29 cellular contexts compared by ENCODE assay signal in genomic region chr3:7813412-7813811, GRCh38.
DNase-seq lines count a peak whose midpoint lies in the region; ATAC-seq and TF ChIP-seq lines count a peak whose summit lies in the region.
"Had no signal": no experiment of that assay in that cellular context is flagged by ENCODE, and none has a peak within 500 bp of the region (broad histone marks: within the 10 kb centered on the region; RNA-seq: fewer than 3 reads in every experiment).

No MANE protein-coding gene starts in this region.

- no peaks in the 10 kb centered on the region for H3K36me3 Mint-ChIP-seq in T-helper 17 cell (ENCODE audit: low read depth)
- H3K36me3 Mint-ChIP-seq: activated CD4-positive, alpha-beta memory T cell treated with anti-CD3 and anti-CD28 coated beads for 36 hours; CD8-positive, alpha-beta T cell; natural killer cell had no signal

- CTCF ChIA-PET in A673 (lab: Charles Lee) (no interaction called here), HEK293T (lab: Yijun Ruan, JAX) (no interaction called here)

- ATAC-seq in T-helper 17 cell (no peak), Right ventricle myocardium superior (ENCODE audit: poor library complexity) (no peak)
- ATAC-seq: activated naive CD8-positive, alpha-beta T cell treated with anti-CD3 and anti-CD28 coated beads, Interleukin-2, amount 50 U/mL, for 24 hours; activated T-cell treated with anti-CD3 and anti-CD28 coated beads, Interleukin-2, amount 50 U/mL, for 72 hours; CD8-positive, alpha-beta T cell; GM12878; natural killer cell; PC-3; right lobe of liver had no signal

- no peak overlapping the region for H3K27ac ChIP-seq in A673 (ENCODE audit: low read depth, low read length, poor library complexity, severe bottlenecking)
- H3K27ac ChIP-seq: HL-60, prostate gland, right lobe of liver, stomach had no signal

- POLR2A ChIA-PET in A673 (lab: Charles Lee; ENCODE audit: low non-redundant PET) (interaction anchor here (0.5 kb wide), 1 partner anchor 1583 kb away, joined by 3 read pairs; no protein-coding TSS in a partner anchor), HEK293T (lab: Yijun Ruan, JAX) (no interaction called here)

- intact Hi-C loops in A673 (cut with micrococcal nuclease; ENCODE audit: unreplicated experiment), result no loop called here
- intact Hi-C loops in Right ventricle myocardium superior (cut with DNase I), result no loop called here

- no peak for TF ChIP-seq CTCF in A673 (conservative IDR thresholded peaks at IDR 0.05; ENCODE audit: low read depth, low read length)

- in situ Hi-C loops in G401 (cut with HindIII; ENCODE audit: low sequenced_read_pairs), result no loop called here

- no peak overlapping the region for H3K27ac Mint-ChIP-seq in T-helper 17 cell
- H3K27ac Mint-ChIP-seq: activated CD4-positive, alpha-beta memory T cell treated with anti-CD3 and anti-CD28 coated beads for 36 hours; activated naive CD8-positive, alpha-beta T cell treated with anti-CD3 and anti-CD28 coated beads, Interleukin-2, amount 50 U/mL, for 24 hours; activated T-cell treated with anti-CD3 and anti-CD28 coated beads, Interleukin-2, amount 50 U/mL, for 72 hours; CD8-positive, alpha-beta T cell; H9; natural killer cell had no signal

- no peaks in the 10 kb centered on the region for H3K9me3 ChIP-seq in A673 (ENCODE audit: low read depth, low read length, poor library complexity, severe bottlenecking)
- H3K9me3 ChIP-seq in T-helper 17 cell (ENCODE audit: control insufficient read depth, low read length, poor library complexity, severe bottlenecking), result no peaks in the 10 kb centered on the region
- H3K9me3 ChIP-seq: prostate gland, right lobe of liver, stomach had no signal

- H3K27me3 Mint-ChIP-seq in T-helper 17 cell, result no peaks in the 10 kb centered on the region
- H3K27me3 Mint-ChIP-seq: activated CD4-positive, alpha-beta memory T cell treated with anti-CD3 and anti-CD28 coated beads for 36 hours; activated naive CD8-positive, alpha-beta T cell treated with anti-CD3 and anti-CD28 coated beads, Interleukin-2, amount 50 U/mL, for 24 hours had no signal

- H3K27me3 ChIP-seq in A673 (replicated peaks; ENCODE audit: insufficient read depth, low read depth, low read length, poor library complexity), result no peaks in the 10 kb centered on the region
- H3K27me3 ChIP-seq: right lobe of liver, stomach had no signal

- no peak overlapping the region for H3K4me3 Mint-ChIP-seq in T-helper 17 cell
- H3K4me3 Mint-ChIP-seq: activated CD4-positive, alpha-beta memory T cell treated with anti-CD3 and anti-CD28 coated beads for 36 hours; activated naive CD8-positive, alpha-beta T cell treated with anti-CD3 and anti-CD28 coated beads, Interleukin-2, amount 50 U/mL, for 24 hours; activated T-cell treated with anti-CD3 and anti-CD28 coated beads, Interleukin-2, amount 50 U/mL, for 72 hours; CD8-positive, alpha-beta T cell; H9; natural killer cell had no signal

- no peaks in the 10 kb centered on the region for H3K4me1 ChIP-seq in A673 (ENCODE audit: insufficient read depth, low read length, poor library complexity, severe bottlenecking)
- H3K4me1 ChIP-seq: prostate gland, right lobe of liver, stomach had no signal

- BruUV-seq in A673 (replicated peaks; lab: Mats Ljungman, UMichigan), result no TSS peak

- H3K4me3 ChIP-seq in A673 (ENCODE audit: low read depth, low read length, poor library complexity, severe bottlenecking), result no peak overlapping the region
- H3K4me3 ChIP-seq: GM12878, lung, prostate gland, right lobe of liver, stomach had no signal

- H3K4me1 Mint-ChIP-seq in T-helper 17 cell, result no peaks in the 10 kb centered on the region
- H3K4me1 Mint-ChIP-seq: activated naive CD8-positive, alpha-beta T cell treated with anti-CD3 and anti-CD28 coated beads, Interleukin-2, amount 50 U/mL, for 24 hours; natural killer cell had no signal

- peak; percentile 3 for DNase-seq in A673 (ENCODE audit: low spot score)
- peak; percentile 13 for DNase-seq in G401 (ENCODE audit: low spot score)
- peak; percentile 21 for DNase-seq in NCI-H345 treated with DMSO at 0.1 percent for 48 hours (lab: John Stamatoyannopoulos, UW; ENCODE audit: unreplicated experiment)
- DNase-seq in cerebellar cortex (ENCODE audit: low spot score), result peak; percentile 4
- DNase-seq in T-helper 17 cell, result no peak
- no peak for DNase-seq in Right ventricle myocardium superior
- no peak for DNase-seq in ecto neural progenitor cell (ENCODE audit: low spot score)
- no peak for DNase-seq in HEK293T (ENCODE audit: extremely low spot score)
- DNase-seq: activated CD4-positive, alpha-beta memory T cell treated with anti-CD3 and anti-CD28 coated beads for 36 hours; activated CD4-positive, CD25-positive, alpha-beta regulatory T cell treated with anti-CD3 and anti-CD28 coated beads, Interleukin-2, amount 50 U/mL, for 72 hours; activated naive CD4-positive, alpha-beta T cell; activated naive CD8-positive, alpha-beta T cell treated with anti-CD3 and anti-CD28 coated beads, Interleukin-2, amount 50 U/mL, for 24 hours; activated T-cell treated with anti-CD3 and anti-CD28 coated beads, Interleukin-2, amount 50 U/mL, for 72 hours; caudate nucleus; CD8-positive, alpha-beta T cell; H9; KBM-7; natural killer cell; NCI-H226; occipital lobe; PC-3; right lobe of liver; stimulated activated CD4-positive, alpha-beta T cell treated with anti-CD3 and anti-CD28 coated beads, Interleukin-2, amount 100 ng/mL, for 48 hours; stomach; T-helper 2 cell had no signal

- no peaks in the 10 kb centered on the region for H3K36me3 ChIP-seq in A673 (ENCODE audit: insufficient read depth, low read length, poor library complexity, severe bottlenecking)
- H3K36me3 ChIP-seq: prostate gland, right lobe of liver, stomach had no signal

TF ChIP-seq in HEK293T, 16 proteins besides CTCF, POLR2A, EP300 and RAD21:
- TF ChIP-seq NFRKB (IDR thresholded peaks at IDR 0.05) (no peak), FOXA1 (IDR thresholded peaks at IDR 0.05) (no peak), FOXK2 (IDR thresholded peaks at IDR 0.05) (no peak), ZNF384 (IDR thresholded peaks at IDR 0.05) (no peak), SP1 (IDR thresholded peaks at IDR 0.05) (no peak), TARDBP (IDR thresholded peaks at IDR 0.05) (no peak), PKNOX1 (IDR thresholded peaks at IDR 0.05) (no peak), FOXM1 (IDR thresholded peaks at IDR 0.05; ENCODE audit: borderline replicate concordance) (no peak), SUZ12 (IDR thresholded peaks at IDR 0.05) (no peak), LEF1 (IDR thresholded peaks at IDR 0.05; ENCODE audit: borderline replicate concordance) (no peak), L3MBTL2 (conservative IDR thresholded peaks at IDR 0.05) (no peak), BHLHE40 (IDR thresholded peaks at IDR 0.05; ENCODE audit: borderline replicate concordance) (no peak), ELF4 (IDR thresholded peaks at IDR 0.05) (no peak), ARNT (IDR thresholded peaks at IDR 0.05) (no peak), CTBP1 (IDR thresholded peaks at IDR 0.05; ENCODE audit: borderline replicate concordance) (no peak), HDGF (IDR thresholded peaks at IDR 0.05; ENCODE audit: borderline replicate concordance) (no peak)
TF ChIP-seq in HEK293T: peak in this region for 0.

Comparison
In these comparisons a context has a peak if more than half of its experiments do, and no peak if none do; other contexts are left out.
1. DNase-seq: peak in A673 (single experiment), G401 (single experiment), NCI-H345 treated with DMSO at 0.1 percent for 48 hours (single experiment) and cerebellar cortex (single experiment); none in T-helper 17 cell (0 of 3), Right ventricle myocardium superior (single experiment), ecto neural progenitor cell (single experiment) and HEK293T (single experiment).